ENCODE assay signal across 8 cellular contexts in genomic region chr13:74026753-74027152, GRCh38.
DNase-seq lines count a peak whose midpoint lies in the region; ATAC-seq, FAIRE-seq and TF ChIP-seq lines count a peak whose summit lies in the region.

No MANE protein-coding gene starts in this region.

- peak; percentile 97 for FAIRE-seq in GM18507 (lab: Jason Lieb, UNC)

- TF ChIP-seq CTCF in RWPE1 (conservative IDR thresholded peaks at IDR 0.05; ENCODE audit: low read depth) (no peak), left lung (IDR thresholded peaks at IDR 0.05) (no peak)

- H3K27me3 ChIP-seq in left lung, result no peaks in the 10 kb centered on the region

- no peaks in the 10 kb centered on the region for H3K4me1 ChIP-seq in left lung

- POLR2A ChIA-PET in RWPE1 (lab: Yijun Ruan, JAX; ENCODE audit: low non-redundant PET), result no interaction called here

- intact Hi-C loops in left lung (cut with DNase I), result no loop called here

- DNase-seq in GM18507 (ENCODE audit: extremely low spot score, insufficient read length, low read depth) (peak; percentile 15), RWPE1 (ENCODE audit: low spot score) (peak; percentile 9), renal cortical epithelial cell (ENCODE audit: low read depth) (peak; percentile 70), DMS79 treated with DMSO at 0.1 percent for 48 hours (lab: John Stamatoyannopoulos, UW) (no peak), DMS114 treated with DMSO at 0.1 percent for 48 hours (lab: John Stamatoyannopoulos, UW; ENCODE audit: unreplicated experiment) (no peak), left lung (no peak)
- DNase-seq in activated naive CD8-positive, alpha-beta T cell treated with anti-CD3 and anti-CD28 coated beads, Interleukin-2, amount 50 U/mL, for 16 hours (ENCODE audit: low read depth, low spot score), result peak; percentile 32

- CTCF ChIA-PET in RWPE1 (lab: Yijun Ruan, JAX), result no interaction called here

- no peak overlapping the region for H3K4me3 ChIP-seq in left lung

- H3K36me3 ChIP-seq in left lung, result no peaks in the 10 kb centered on the region

- H3K27ac ChIP-seq in RWPE1, result no peak overlapping the region
- no peak overlapping the region for H3K27ac ChIP-seq in left lung

- ATAC-seq in HG02840 (IDR thresholded peaks at IDR 0.05; ENCODE audit: low FRiP score, unreplicated experiment) (peak; percentile 82), left lung (no peak)

- H3K9me3 ChIP-seq in left lung, result no peaks in the 10 kb centered on the region

Comparison
In these comparisons a context has a peak if more than half of its experiments do, and no peak if none do; other contexts are left out.
1. DNase-seq: peak in GM18507 (single experiment), RWPE1 (single experiment), activated naive CD8-positive, alpha-beta T cell treated with anti-CD3 and anti-CD28 coated beads, Interleukin-2, amount 50 U/mL, for 16 hours (single experiment) and renal cortical epithelial cell (single experiment); none in DMS79 treated with DMSO at 0.1 percent for 48 hours (single experiment), DMS114 treated with DMSO at 0.1 percent for 48 hours (single experiment) and left lung (0 of 2).